Comparison of ENCODE assay signal across 10 cellular contexts in the genomic region with DNA sequence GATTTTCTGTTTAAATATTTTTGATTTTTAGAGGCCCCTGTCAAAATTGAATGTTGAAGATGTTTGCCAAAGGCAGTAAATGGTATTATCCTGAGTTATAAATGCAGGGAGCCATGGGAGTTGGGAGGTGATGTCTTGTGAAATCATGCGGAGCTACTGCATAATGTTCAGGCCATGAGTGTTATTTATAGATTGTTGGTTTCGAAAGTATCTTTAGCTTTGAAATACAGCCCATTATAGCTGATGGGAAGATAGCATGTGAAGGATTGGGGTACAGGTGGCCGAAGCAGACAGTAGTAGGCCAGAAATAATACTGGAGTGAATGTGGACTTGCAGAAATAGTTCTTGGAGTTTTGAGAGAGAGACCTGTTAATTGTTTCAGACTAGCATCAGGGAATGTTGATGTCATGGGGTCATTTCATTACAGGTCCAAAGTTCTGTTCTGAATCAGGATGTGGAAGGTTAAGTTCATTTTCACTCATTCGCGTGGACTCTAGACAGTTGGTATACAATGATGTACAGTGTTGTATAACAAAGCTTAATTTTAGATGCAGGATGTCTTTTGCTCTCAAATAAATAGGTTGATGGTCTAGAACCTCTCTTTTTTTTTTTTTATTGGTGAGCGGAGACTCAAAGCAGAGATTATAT. TPM values are rescaled to one million over a fixed set of nuclear protein-coding genes. Genes with fewer than 3 reads are reported as not detected.
A peak's percentile ranks its signal among the peaks of the same experiment; 100 is the strongest.
DNase-seq lines count a peak whose midpoint lies in the region; ATAC-seq and TF ChIP-seq lines count a peak whose summit lies in the region.
"Had no signal": no experiment of that assay in that cellular context is flagged by ENCODE, and none has a peak within 500 bp of the region (broad histone marks: within the 10 kb centered on the region; RNA-seq: fewer than 3 reads in every experiment).

No MANE protein-coding gene starts in this region.

- H3K4me1 Mint-ChIP-seq in activated CD4-positive, alpha-beta memory T cell treated with anti-CD3 and anti-CD28 coated beads, Interleukin-2, amount 10 ng/mL, durations not matched to agents 7 days and 5 days: peaks cover 58% of the 10 kb centered on the region
- H3K4me1 Mint-ChIP-seq in glutamatergic neuron (ENCODE audit: low read depth, unreplicated experiment): peaks cover 27% of the 10 kb centered on the region

- H3K36me3 Mint-ChIP-seq in activated CD4-positive, alpha-beta memory T cell treated with anti-CD3 and anti-CD28 coated beads, Interleukin-2, amount 10 ng/mL, durations not matched to agents 7 days and 5 days (ENCODE audit: low read depth): peaks cover 66% of the 10 kb centered on the region
- no peaks in the 10 kb centered on the region for H3K36me3 Mint-ChIP-seq in glutamatergic neuron (ENCODE audit: unreplicated experiment)

- H3K4me3 Mint-ChIP-seq in activated CD4-positive, alpha-beta memory T cell treated with anti-CD3 and anti-CD28 coated beads, Interleukin-2, amount 10 ng/mL, durations not matched to agents 7 days and 5 days: peak overlapping the region; percentile 64
- peak overlapping the region; percentile 57 for H3K4me3 Mint-ChIP-seq in glutamatergic neuron (ENCODE audit: unreplicated experiment)

- POLR2A ChIA-PET in activated CD4-positive, alpha-beta memory T cell treated with anti-CD3 and anti-CD28 coated beads, Interleukin-2, amount 10 ng/mL, durations not matched to agents 7 days and 5 days (lab: Charles Lee): interaction anchor here (0.7 to 7.7 kb wide), 11 partner anchors 12 to 338 kb away, joined by 3 to 109 read pairs (median 4); partner anchors contain the start of gene TMEM268

- peak overlapping the region in 1 of 7 experiments; percentile 1 for H3K4me3 ChIP-seq in skin epidermis
- H3K4me3 ChIP-seq: SJSA1 had no signal

- TF ChIP-seq CTCF in glutamatergic neuron (IDR thresholded peaks at IDR 0.05; ENCODE audit: partially characterized antibody, unreplicated experiment): no peak

- H3K27ac Mint-ChIP-seq in activated CD4-positive, alpha-beta memory T cell treated with anti-CD3 and anti-CD28 coated beads, Interleukin-2, amount 10 ng/mL, durations not matched to agents 7 days and 5 days: peak overlapping the region; percentile 92
- H3K27ac Mint-ChIP-seq in glutamatergic neuron (ENCODE audit: unreplicated experiment): peak overlapping the region; percentile 50

- CTCF ChIA-PET in activated CD4-positive, alpha-beta memory T cell treated with anti-CD3 and anti-CD28 coated beads, Interleukin-2, amount 10 ng/mL, durations not matched to agents 7 days and 5 days (lab: Charles Lee): interaction anchor here (0.6 to 3.3 kb wide), 14 partner anchors 9 to 315 kb away, joined by 3 to 121 read pairs (median 8); partner anchors contain the start of gene TMEM268

- H3K9me3 Mint-ChIP-seq in activated CD4-positive, alpha-beta memory T cell treated with anti-CD3 and anti-CD28 coated beads, Interleukin-2, amount 10 ng/mL, durations not matched to agents 7 days and 5 days: no peaks in the 10 kb centered on the region
- peaks cover 23% of the 10 kb centered on the region for H3K9me3 Mint-ChIP-seq in glutamatergic neuron (ENCODE audit: unreplicated experiment)

- no peaks in the 10 kb centered on the region for H3K27me3 Mint-ChIP-seq in activated CD4-positive, alpha-beta memory T cell treated with anti-CD3 and anti-CD28 coated beads, Interleukin-2, amount 10 ng/mL, durations not matched to agents 7 days and 5 days
- peaks cover 13% of the 10 kb centered on the region for H3K27me3 Mint-ChIP-seq in glutamatergic neuron (ENCODE audit: unreplicated experiment)

- H3K27ac ChIP-seq in skin epidermis: peak overlapping the region in 17 of 21 experiments; percentile 0 to 86 (median 61)
- H3K27ac ChIP-seq: 22Rv1, SJSA1 had no signal

- no peak for ATAC-seq in GM19324 (IDR thresholded peaks at IDR 0.05; ENCODE audit: low FRiP score, unreplicated experiment)
- no peak for ATAC-seq in esophagus mucosa

- peak; percentile 23 to 67 for DNase-seq in NOMO-1 (lab: John Stamatoyannopoulos, UW; ENCODE audit: unreplicated experiment in 2 of 2)
- no peak for DNase-seq in NOMO-1 treated with dmso at 0.1 percent for 144 hours (lab: John Stamatoyannopoulos, UW; ENCODE audit: unreplicated experiment)
- DNase-seq in activated CD4-positive, alpha-beta memory T cell treated with anti-CD3 and anti-CD28 coated beads, Interleukin-2, amount 10 ng/mL, durations not matched to agents 7 days and 5 days: no peak
- DNase-seq in glutamatergic neuron: no peak
- DNase-seq in stimulated activated CD4-positive, alpha-beta T cell treated with anti-CD3 and anti-CD28 coated beads, Interleukin-1b, Interleukin-23, amount 100 ng/mL, for 48 hours: no peak

RNA-seq across cellular contexts. Expression of gene ATP6V1G1, which starts 3.8 kb away (rescaled TPM):
- 10 to 100 TPM; 92.4 to 94.2 TPM for total RNA-seq in activated CD4-positive, alpha-beta memory T cell treated with anti-CD3 and anti-CD28 coated beads, Interleukin-2, amount 10 ng/mL, durations not matched to agents 7 days and 5 days
- total RNA-seq in glutamatergic neuron (ENCODE audit: unreplicated experiment) (156 TPM), esophagus mucosa (92.4 TPM)

RNA-seq across cellular contexts. Expression of gene TMEM268, which starts 19.8 kb away (rescaled TPM):
- 10 to 100 TPM; 18.1 to 20.1 TPM for total RNA-seq in activated CD4-positive, alpha-beta memory T cell treated with anti-CD3 and anti-CD28 coated beads, Interleukin-2, amount 10 ng/mL, durations not matched to agents 7 days and 5 days
- total RNA-seq in glutamatergic neuron (ENCODE audit: unreplicated experiment) (12.2 TPM), esophagus mucosa (4.5 TPM)

Comparison
In these comparisons a context has a peak if more than half of its experiments do, and no peak if none do; other contexts are left out.
1. DNase-seq: peak in NOMO-1 (2 of 2); none in NOMO-1 treated with dmso at 0.1 percent for 144 hours (single experiment), activated CD4-positive, alpha-beta memory T cell treated with anti-CD3 and anti-CD28 coated beads, Interleukin-2, amount 10 ng/mL, durations not matched to agents 7 days and 5 days (single experiment), glutamatergic neuron (single experiment) and stimulated activated CD4-positive, alpha-beta T cell treated with anti-CD3 and anti-CD28 coated beads, Interleukin-1b, Interleukin-23, amount 100 ng/mL, for 48 hours (single experiment).